Comparison of ENCODE assay signal across 1 cellular context in genomic region chr3:138359549-138360271, GRCh38.
TF ChIP-seq lines count a peak whose summit lies in the region.

No MANE protein-coding gene starts in this region.

TF ChIP-seq in GM23338, 12 proteins besides CTCF, POLR2A, EP300 and RAD21 (continued from another document):
- TF ChIP-seq ETS1 (IDR thresholded peaks at IDR 0.05) (no peak), JUNB (IDR thresholded peaks at IDR 0.05; ENCODE audit: unreplicated experiment) (no peak), NANOG (IDR thresholded peaks at IDR 0.05; ENCODE audit: borderline replicate concordance) (no peak), POLR2AphosphoS5 (IDR thresholded peaks at IDR 0.05; ENCODE audit: low read depth) (no peak), STAT1 (IDR thresholded peaks at IDR 0.05; ENCODE audit: unreplicated experiment) (no peak), EZH2phosphoT487 (IDR thresholded peaks at IDR 0.05; ENCODE audit: unreplicated experiment) (no peak), ZNF331 (CRISPR knock-in tag; IDR thresholded peaks at IDR 0.05; ENCODE audit: low read depth) (no peak), REST (IDR thresholded peaks at IDR 0.05; ENCODE audit: unreplicated experiment) (no peak), CREB1 (CRISPR knock-in tag; IDR thresholded peaks at IDR 0.05; ENCODE audit: low read depth) (no peak), EZH2 (IDR thresholded peaks at IDR 0.05; ENCODE audit: low read depth, unreplicated experiment) (no peak)
- TF ChIP-seq, protein P1, sequence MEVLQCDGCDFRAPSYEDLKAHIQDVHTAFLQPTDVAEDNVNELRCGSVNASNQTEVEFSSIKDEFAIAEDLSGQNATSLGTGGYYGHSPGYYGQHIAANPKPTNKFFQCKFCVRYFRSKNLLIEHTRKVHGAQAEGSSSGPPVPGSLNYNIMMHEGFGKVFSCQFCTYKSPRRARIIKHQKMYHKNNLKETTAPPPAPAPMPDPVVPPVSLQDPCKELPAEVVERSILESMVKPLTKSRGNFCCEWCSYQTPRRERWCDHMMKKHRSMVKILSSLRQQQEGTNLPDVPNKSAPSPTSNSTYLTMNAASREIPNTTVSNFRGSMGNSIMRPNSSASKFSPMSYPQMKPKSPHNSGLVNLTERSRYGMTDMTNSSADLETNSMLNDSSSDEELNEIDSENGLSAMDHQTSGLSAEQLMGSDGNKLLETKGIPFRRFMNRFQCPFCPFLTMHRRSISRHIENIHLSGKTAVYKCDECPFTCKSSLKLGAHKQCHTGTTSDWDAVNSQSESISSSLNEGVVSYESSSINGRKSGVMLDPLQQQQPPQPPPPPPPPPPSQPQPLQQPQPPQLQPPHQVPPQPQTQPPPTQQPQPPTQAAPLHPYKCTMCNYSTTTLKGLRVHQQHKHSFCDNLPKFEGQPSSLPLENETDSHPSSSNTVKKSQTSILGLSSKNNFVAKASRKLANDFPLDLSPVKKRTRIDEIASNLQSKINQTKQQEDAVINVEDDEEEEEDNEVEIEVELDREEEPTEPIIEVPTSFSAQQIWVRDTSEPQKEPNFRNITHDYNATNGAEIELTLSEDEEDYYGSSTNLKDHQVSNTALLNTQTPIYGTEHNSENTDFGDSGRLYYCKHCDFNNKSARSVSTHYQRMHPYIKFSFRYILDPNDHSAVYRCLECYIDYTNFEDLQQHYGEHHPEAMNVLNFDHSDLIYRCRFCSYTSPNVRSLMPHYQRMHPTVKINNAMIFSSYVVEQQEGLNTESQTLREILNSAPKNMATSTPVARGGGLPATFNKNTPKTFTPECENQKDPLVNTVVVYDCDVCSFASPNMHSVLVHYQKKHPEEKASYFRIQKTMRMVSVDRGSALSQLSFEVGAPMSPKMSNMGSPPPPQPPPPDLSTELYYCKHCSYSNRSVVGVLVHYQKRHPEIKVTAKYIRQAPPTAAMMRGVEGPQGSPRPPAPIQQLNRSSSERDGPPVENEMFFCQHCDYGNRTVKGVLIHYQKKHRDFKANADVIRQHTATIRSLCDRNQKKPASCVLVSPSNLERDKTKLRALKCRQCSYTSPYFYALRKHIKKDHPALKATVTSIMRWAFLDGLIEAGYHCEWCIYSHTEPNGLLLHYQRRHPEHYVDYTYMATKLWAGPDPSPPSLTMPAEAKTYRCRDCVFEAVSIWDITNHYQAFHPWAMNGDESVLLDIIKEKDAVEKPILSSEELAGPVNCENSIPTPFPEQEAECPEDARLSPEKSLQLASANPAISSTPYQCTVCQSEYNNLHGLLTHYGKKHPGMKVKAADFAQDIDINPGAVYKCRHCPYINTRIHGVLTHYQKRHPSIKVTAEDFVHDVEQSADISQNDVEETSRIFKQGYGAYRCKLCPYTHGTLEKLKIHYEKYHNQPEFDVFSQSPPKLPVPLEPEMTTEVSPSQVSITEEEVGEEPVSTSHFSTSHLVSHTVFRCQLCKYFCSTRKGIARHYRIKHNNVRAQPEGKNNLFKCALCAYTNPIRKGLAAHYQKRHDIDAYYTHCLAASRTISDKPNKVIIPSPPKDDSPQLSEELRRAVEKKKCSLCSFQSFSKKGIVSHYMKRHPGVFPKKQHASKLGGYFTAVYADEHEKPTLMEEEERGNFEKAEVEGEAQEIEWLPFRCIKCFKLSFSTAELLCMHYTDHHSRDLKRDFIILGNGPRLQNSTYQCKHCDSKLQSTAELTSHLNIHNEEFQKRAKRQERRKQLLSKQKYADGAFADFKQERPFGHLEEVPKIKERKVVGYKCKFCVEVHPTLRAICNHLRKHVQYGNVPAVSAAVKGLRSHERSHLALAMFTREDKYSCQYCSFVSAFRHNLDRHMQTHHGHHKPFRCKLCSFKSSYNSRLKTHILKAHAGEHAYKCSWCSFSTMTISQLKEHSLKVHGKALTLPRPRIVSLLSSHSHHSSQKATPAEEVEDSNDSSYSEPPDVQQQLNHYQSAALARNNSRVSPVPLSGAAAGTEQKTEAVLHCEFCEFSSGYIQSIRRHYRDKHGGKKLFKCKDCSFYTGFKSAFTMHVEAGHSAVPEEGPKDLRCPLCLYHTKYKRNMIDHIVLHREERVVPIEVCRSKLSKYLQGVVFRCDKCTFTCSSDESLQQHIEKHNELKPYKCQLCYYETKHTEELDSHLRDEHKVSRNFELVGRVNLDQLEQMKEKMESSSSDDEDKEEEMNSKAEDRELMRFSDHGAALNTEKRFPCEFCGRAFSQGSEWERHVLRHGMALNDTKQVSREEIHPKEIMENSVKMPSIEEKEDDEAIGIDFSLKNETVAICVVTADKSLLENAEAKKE (CRISPR knock-in tag; IDR thresholded peaks at IDR 0.05) = no peak
